ENCODE assay signal across 14 cellular contexts in genomic region chr2:108978709-108979111, GRCh38. TPM values are rescaled to one million over a fixed set of nuclear protein-coding genes. Genes with fewer than 3 reads are reported as not detected.
DNase-seq lines count a peak whose midpoint lies in the region; ATAC-seq, FAIRE-seq and TF ChIP-seq lines count a peak whose summit lies in the region.
"Had no signal": no experiment of that assay in that cellular context is flagged by ENCODE, and none has a peak within 500 bp of the region (broad histone marks: within the 10 kb centered on the region; RNA-seq: fewer than 3 reads in every experiment).

No MANE protein-coding gene starts in this region.

- CTCF ChIA-PET in A673 (lab: Charles Lee), result no interaction called here

- H3K9me3 ChIP-seq in A673 (ENCODE audit: low read depth, low read length, poor library complexity, severe bottlenecking), result no peaks in the 10 kb centered on the region
- H3K9me3 ChIP-seq in right lobe of liver, result no peaks in the 10 kb centered on the region
- H3K9me3 ChIP-seq: psoas muscle, thoracic aorta had no signal

- no peak for TF ChIP-seq POLR2A in right lobe of liver (IDR thresholded peaks at IDR 0.05)

- POLR2A ChIA-PET in A673 (lab: Charles Lee; ENCODE audit: low non-redundant PET), result no interaction called here

- intact Hi-C loops in A673 (cut with micrococcal nuclease; ENCODE audit: unreplicated experiment) (no loop called here), right lobe of liver (cut with DNase I) (no loop called here)

- BruUV-seq in A673 (replicated peaks; lab: Mats Ljungman, UMichigan), result no TSS peak

- WGBS in right lobe of liver (ENCODE audit: insufficient coverage, low coverage, low lambda C conversion rate, missing lambda C conversion rate), result 31% methylated on average over 7 of the region's 7 CpGs

- no peak overlapping the region for H3K4me3 ChIP-seq in A673 (ENCODE audit: low read depth, low read length, poor library complexity, severe bottlenecking)
- H3K4me3 ChIP-seq in right lobe of liver, result no peak overlapping the region
- H3K4me3 ChIP-seq: psoas muscle, thoracic aorta had no signal

- H3K27me3 ChIP-seq in A673 (replicated peaks; ENCODE audit: insufficient read depth, low read depth, low read length, poor library complexity), result peaks cover 14% of the 10 kb centered on the region
- no peaks in the 10 kb centered on the region for H3K27me3 ChIP-seq in right lobe of liver

- H3K36me3 ChIP-seq in A673 (ENCODE audit: insufficient read depth, low read length, poor library complexity, severe bottlenecking) (no peaks in the 10 kb centered on the region), right lobe of liver (no peaks in the 10 kb centered on the region)
- H3K36me3 ChIP-seq: thoracic aorta had no signal

- TF ChIP-seq CTCF in A673 (conservative IDR thresholded peaks at IDR 0.05; ENCODE audit: low read depth, low read length) (no peak), right lobe of liver (IDR thresholded peaks at IDR 0.05) (no peak)

- no peak for FAIRE-seq in urothelium cell line (lab: Jason Lieb, UNC)

- ATAC-seq in right lobe of liver (peak; percentile 4 to 58 (median 14)), HG03342 (IDR thresholded peaks at IDR 0.05; ENCODE audit: unreplicated experiment) (no peak)
- ATAC-seq: psoas muscle, SK-N-SH treated with all-trans-retinoic acid at 6 μM for 48 hours had no signal

- no peaks in the 10 kb centered on the region for H3K4me1 ChIP-seq in A673 (ENCODE audit: insufficient read depth, low read length, poor library complexity, severe bottlenecking)
- H3K4me1 ChIP-seq in right lobe of liver, result peaks cover 0 to 32% (median 4%) of the 10 kb centered on the region in 4 donors
- H3K4me1 ChIP-seq: psoas muscle had no signal

- DNase-seq in A673 (ENCODE audit: low spot score) (peak; percentile 29), NCI-H146 (lab: John Stamatoyannopoulos, UW) (peak; percentile 18), astrocyte of the hippocampus (ENCODE audit: low read depth, low spot score) (peak; percentile 71), right lobe of liver (no peak), urothelium cell line (ENCODE audit: low spot score) (no peak), NCI-H2171 (lab: John Stamatoyannopoulos, UW) (no peak), SW480 (ENCODE audit: low spot score) (no peak)
- DNase-seq: activated CD4-positive, alpha-beta T cell treated with anti-CD3 and anti-CD28 coated beads, Interleukin-2, amount 50 U/mL, for 48 hours; activated T-cell treated with anti-CD3 and anti-CD28 coated beads, Interleukin-2, amount 50 U/mL, for 48 hours; Calu3; psoas muscle had no signal

- H3K27ac ChIP-seq in A673 (ENCODE audit: low read depth, low read length, poor library complexity, severe bottlenecking), result no peak overlapping the region
- no peak overlapping the region for H3K27ac ChIP-seq in right lobe of liver
- H3K27ac ChIP-seq: psoas muscle, thoracic aorta had no signal

RNA-seq across cellular contexts. Expression of gene EDAR, which starts 10.3 kb away (rescaled TPM):
- total RNA-seq in A673 (2021), result not detected in 2 replicates
- 1 to 10 TPM in 1 of 6 experiments, under 1 TPM in 5; 0.06 to 1.6 (median 0.28) TPM for total RNA-seq in right lobe of liver
- total RNA-seq: Calu3, psoas muscle, thoracic aorta had no signal

Comparison
In these comparisons a context has a peak if more than half of its experiments do, and no peak if none do; other contexts are left out.
1. DNase-seq: peak in A673 (single experiment), NCI-H146 (single experiment) and astrocyte of the hippocampus (single experiment); none in right lobe of liver (0 of 3), urothelium cell line (single experiment), NCI-H2171 (single experiment) and SW480 (single experiment).